Comparison of ENCODE assay signal across 18 cellular contexts in genomic region chr16:52469775-52470174, GRCh38.
DNase-seq lines count a peak whose midpoint lies in the region; ATAC-seq, FAIRE-seq and TF ChIP-seq lines count a peak whose summit lies in the region.
"Had no signal": no experiment of that assay in that cellular context is flagged by ENCODE, and none has a peak within 500 bp of the region (broad histone marks: within the 10 kb centered on the region; RNA-seq: fewer than 3 reads in every experiment).

No MANE protein-coding gene starts in this region.

- H3K27ac ChIP-seq in RWPE2 (ENCODE audit: poor library complexity, severe bottlenecking) (no peak overlapping the region), keratinocyte (ENCODE audit: control insufficient read depth, insufficient read depth, low read length) (no peak overlapping the region)
- H3K27ac ChIP-seq: KMS-11, sigmoid colon had no signal

- H3K79me2 ChIP-seq in keratinocyte (ENCODE audit: control insufficient read depth, insufficient read depth, low read length), result no peaks in the 10 kb centered on the region

- dilution Hi-C loops in keratinocyte (cut with MboI; ENCODE audit: extremely low pct_ligation_motif_present, low sequenced_read_pairs), result no loop called here

- peak; percentile 73 for FAIRE-seq in keratinocyte (lab: Jason Lieb, UNC)
- FAIRE-seq: GM12878 had no signal

- no peak for TF ChIP-seq CTCF in RWPE2 (IDR thresholded peaks at IDR 0.05; ENCODE audit: poor library complexity, severe bottlenecking)
- no peak for TF ChIP-seq CTCF in keratinocyte (optimal IDR thresholded peaks at IDR 0.05 in 1 of 3, IDR thresholded peaks at IDR 0.05 in 1 of 3, conservative IDR thresholded peaks at IDR 0.05 in 1 of 3; ENCODE audit: extremely low read depth in 1 of 3, insufficient read depth in 2 of 3, low read length in 3 of 3)

- H4K20me1 ChIP-seq in keratinocyte (ENCODE audit: control insufficient read depth, extremely low read depth, insufficient read depth, low read length), result no peaks in the 10 kb centered on the region

- H3K4me2 ChIP-seq in keratinocyte (ENCODE audit: control insufficient read depth, extremely low read depth, insufficient read depth, low read depth, low read length), result no peak overlapping the region
- H3K4me2 ChIP-seq: KMS-11 had no signal

- H3K4me3 ChIP-seq in RWPE2 (ENCODE audit: severe bottlenecking) (no peak overlapping the region), keratinocyte (ENCODE audit: control insufficient read depth in 2 of 3, extremely low read depth in 1 of 3, insufficient read depth in 2 of 3, low read depth in 1 of 3, low read length in 3 of 3) (no peak overlapping the region)
- H3K4me3 ChIP-seq: GM12878, sigmoid colon had no signal

- no peaks in the 10 kb centered on the region for H3K4me1 ChIP-seq in RWPE2 (ENCODE audit: insufficient read depth, poor library complexity, severe bottlenecking)
- H3K4me1 ChIP-seq in keratinocyte (ENCODE audit: control insufficient read depth, extremely low read depth, insufficient read depth, low read length), result no peaks in the 10 kb centered on the region
- H3K4me1 ChIP-seq: sigmoid colon had no signal

- DNase-seq in DMS53 (lab: John Stamatoyannopoulos, UW), result peak; percentile 91
- peak; percentile 50 for DNase-seq in NCI-H1105 treated with DMSO at 0.1 percent for 48 hours (lab: John Stamatoyannopoulos, UW)
- DNase-seq in RWPE2 (ENCODE audit: low spot score), result no peak
- no peak for DNase-seq in keratinocyte (ENCODE audit: low read depth, low spot score)
- no peak for DNase-seq in left ventricle myocardium superior
- no peak for DNase-seq in G401 (ENCODE audit: low spot score)
- DNase-seq: activated naive CD8-positive, alpha-beta T cell treated with anti-CD3 and anti-CD28 coated beads, Interleukin-2, amount 10 ng/mL, durations not matched to agents 7 days and 5 days; cerebellar nuclear complex; glutamatergic neuron; sigmoid colon; T-cell had no signal

- H3K9me3 ChIP-seq in RWPE2 (ENCODE audit: severe bottlenecking) (no peaks in the 10 kb centered on the region), keratinocyte (ENCODE audit: control insufficient read depth, low read depth, low read length) (no peaks in the 10 kb centered on the region)

- no peak overlapping the region for H2AFZ ChIP-seq in keratinocyte (ENCODE audit: control insufficient read depth, low read length)

- in situ Hi-C loops in G401 (cut with HindIII; ENCODE audit: low sequenced_read_pairs), result no loop called here

- H3K36me3 ChIP-seq in RWPE2 (ENCODE audit: low read depth) (no peaks in the 10 kb centered on the region), keratinocyte (ENCODE audit: control insufficient read depth in 2 of 2, extremely low read depth in 1 of 2, insufficient read depth in 2 of 2, low read length in 2 of 2) (no peaks in the 10 kb centered on the region)
- H3K36me3 ChIP-seq: sigmoid colon had no signal

- H3K9me1 ChIP-seq in keratinocyte (ENCODE audit: control insufficient read depth, extremely low read depth, insufficient read depth, low read length), result no peaks in the 10 kb centered on the region

- H3K27me3 ChIP-seq in RWPE2 (ENCODE audit: insufficient read depth, poor library complexity, severe bottlenecking) (no peaks in the 10 kb centered on the region), keratinocyte (ENCODE audit: control insufficient read depth, extremely low read depth, insufficient read depth, low read length) (no peaks in the 10 kb centered on the region)
- H3K27me3 ChIP-seq: sigmoid colon had no signal

- no peak overlapping the region for H3K9ac ChIP-seq in keratinocyte (ENCODE audit: control insufficient read depth, extremely low read depth, insufficient read depth, low read length)
- H3K9ac ChIP-seq: KMS-11 had no signal

- ATAC-seq in RWPE2 (ENCODE audit: low read depth) (peak; percentile 45; the same call in 1 of the 3 replicates), left ventricle myocardium superior (no peak), HG03159 (IDR thresholded peaks at IDR 0.05; ENCODE audit: unreplicated experiment) (no peak), GM21528 (IDR thresholded peaks at IDR 0.05; ENCODE audit: low FRiP score, unreplicated experiment) (no peak)
- ATAC-seq: GM12878; natural killer cell treated with Interleukin-12 subunit alpha and Interleukin-12 subunit beta and Interleukin-15 and Interleukin-18, amount 100 ng/mL, for 72 hours; Panc1; stimulated activated memory B cell treated with anti-CD40 and anti-IgM and Interleukin-4, amounts not matched to agents 10 μg/mL and 1 μg/mL and 100 μg/mL, for 72 hours; T-cell had no signal

- intact Hi-C loops in left ventricle myocardium superior (cut with micrococcal nuclease), result no loop called here

Comparison
In these comparisons a context has a peak if more than half of its experiments do, and no peak if none do; other contexts are left out.
1. DNase-seq: peak in DMS53 (single experiment) and NCI-H1105 treated with DMSO at 0.1 percent for 48 hours (single experiment); none in RWPE2 (single experiment), keratinocyte (single experiment), left ventricle myocardium superior (single experiment) and G401 (single experiment).